Comparison of ENCODE assay signal across 11 cellular contexts in the genomic region with DNA sequence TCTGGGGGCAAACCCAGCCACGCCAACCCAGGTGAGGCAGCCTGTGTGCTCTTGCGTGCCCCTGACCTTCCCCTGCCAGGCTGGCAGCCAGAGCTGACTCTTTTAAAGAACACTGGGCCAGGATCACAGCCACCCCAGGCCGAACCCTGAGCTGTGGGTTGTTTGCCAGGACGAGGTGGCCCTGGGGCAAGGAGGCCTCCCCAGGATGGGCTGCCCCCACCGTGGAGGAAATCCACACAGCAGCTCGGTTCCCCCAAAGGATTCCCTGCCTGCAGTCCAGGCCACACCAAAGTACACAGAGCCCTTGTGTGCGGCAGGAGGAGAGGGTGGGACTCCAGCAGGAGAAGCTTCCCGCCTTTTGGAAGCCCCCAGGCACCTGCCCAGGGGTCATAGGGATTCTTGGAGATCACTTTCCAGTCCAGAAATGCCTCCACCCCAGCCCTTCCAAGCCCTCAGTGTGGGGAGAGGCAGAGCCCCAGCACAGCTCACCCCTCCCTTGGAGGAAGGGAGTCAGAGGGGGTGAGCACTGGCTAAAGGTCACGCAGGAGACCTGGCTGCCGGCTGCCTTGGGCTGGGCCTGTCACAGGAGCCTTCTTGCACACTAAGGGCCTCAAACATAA.
DNase-seq lines count a peak whose midpoint lies in the region; ATAC-seq and TF ChIP-seq lines count a peak whose summit lies in the region.
"Had no signal": no experiment of that assay in that cellular context is flagged by ENCODE, and none has a peak within 500 bp of the region (broad histone marks: within the 10 kb centered on the region; RNA-seq: fewer than 3 reads in every experiment).

No MANE protein-coding gene starts in this region.

- H3K27ac ChIP-seq in endodermal cell (ENCODE audit: low read depth, low read length) (peak overlapping the region; percentile 82), muscle layer of colon (ENCODE audit: low read depth, low read length) (peak overlapping the region; percentile 56), transverse colon (peak overlapping the region; percentile 81 to 91 (median 87))

- intact Hi-C loops in transverse colon (cut with DNase I; ENCODE audit: low total_unique reads): no loop called here

- H3K4me1 ChIP-seq in endodermal cell (ENCODE audit: control insufficient read depth, insufficient read depth, low read length) (no peaks in the 10 kb centered on the region), muscle layer of colon (ENCODE audit: insufficient read depth, low read length) (peaks cover 40% of the 10 kb centered on the region), transverse colon (peaks cover 28 to 83% (median 61%) of the 10 kb centered on the region in 4 donors)

- no peak for TF ChIP-seq CTCF in endodermal cell (conservative IDR thresholded peaks at IDR 0.05)
- TF ChIP-seq CTCF in transverse colon (IDR thresholded peaks at IDR 0.05): no peak

- H3K36me3 ChIP-seq in endodermal cell (ENCODE audit: control insufficient read depth, insufficient read depth, low read length): no peaks in the 10 kb centered on the region
- H3K36me3 ChIP-seq in muscle layer of colon (ENCODE audit: insufficient read depth, low read length): no peaks in the 10 kb centered on the region
- no peaks in the 10 kb centered on the region for H3K36me3 ChIP-seq in transverse colon
- H3K36me3 ChIP-seq: tibial artery had no signal

- no peak overlapping the region for H3K4me3 ChIP-seq in endodermal cell (ENCODE audit: low read length)
- H3K4me3 ChIP-seq in muscle layer of colon (ENCODE audit: low read depth in 1 of 2, low read length in 2 of 2): no peak overlapping the region
- no peak overlapping the region for H3K4me3 ChIP-seq in transverse colon
- H3K4me3 ChIP-seq: tibial artery had no signal

- TF ChIP-seq POLR2A in transverse colon (IDR thresholded peaks at IDR 0.05): no peak

- peaks cover 3% of the 10 kb centered on the region for H3K27me3 Mint-ChIP-seq in endodermal cell (ENCODE audit: insufficient read depth)
- H3K27me3 Mint-ChIP-seq in natural killer cell treated with Interleukin-12 subunit alpha and Interleukin-12 subunit beta and Interleukin-15 and Interleukin-18, amount 100 ng/mL, for 72 hours: peaks cover 11 to 13% of the 10 kb centered on the region in 2 donors

- H3K27ac Mint-ChIP-seq in endodermal cell: no peak overlapping the region
- H3K27ac Mint-ChIP-seq in natural killer cell treated with Interleukin-12 subunit alpha and Interleukin-12 subunit beta and Interleukin-15 and Interleukin-18, amount 100 ng/mL, for 72 hours: no peak overlapping the region
- H3K27ac Mint-ChIP-seq: activated naive CD4-positive, alpha-beta T cell treated with anti-CD3 and anti-CD28 coated beads for 36 hours had no signal

- H3K9ac ChIP-seq in endodermal cell (ENCODE audit: extremely low read depth, low read length, poor library complexity, severe bottlenecking) (no peak overlapping the region), muscle layer of colon (ENCODE audit: low read length) (no peak overlapping the region)

- no peaks in the 10 kb centered on the region for H3K27me3 ChIP-seq in endodermal cell (ENCODE audit: control insufficient read depth, insufficient read depth, low read length, poor library complexity, severe bottlenecking)
- no peaks in the 10 kb centered on the region for H3K27me3 ChIP-seq in muscle layer of colon (ENCODE audit: control insufficient read depth in 1 of 2, insufficient read depth in 2 of 2, low read length in 2 of 2)
- no peaks in the 10 kb centered on the region for H3K27me3 ChIP-seq in transverse colon
- H3K27me3 ChIP-seq: tibial artery had no signal

- 88 to 90% methylated on average over 4 to 10 of the region's 10 CpGs for WGBS in endodermal cell (ENCODE audit: insufficient coverage in 1 of 2, insufficient read length in 1 of 2), 2 experiments
- 58% methylated on average over 10 of the region's 10 CpGs; no CpG with 5 or more reads in 1 of the 2 donors for WGBS in transverse colon (ENCODE audit: low coverage in 1 of 2), 2 donors

- H3K9me3 ChIP-seq in endodermal cell (ENCODE audit: control insufficient read depth, low read length) (no peaks in the 10 kb centered on the region), muscle layer of colon (ENCODE audit: low read length) (no peaks in the 10 kb centered on the region), transverse colon (no peaks in the 10 kb centered on the region)
- H3K9me3 ChIP-seq: tibial artery had no signal

- in situ Hi-C loops in transverse colon (cut with MboI; ENCODE audit: low pct_ligation_motif_present in 1 of 4, low pct_unique_long_range_greater_than_20kb in 1 of 4, low sequenced_read_pairs in 3 of 4): no loop called here

- H3K4me1 Mint-ChIP-seq in endodermal cell: peaks cover 18% of the 10 kb centered on the region
- peaks cover 2 to 5% of the 10 kb centered on the region in 2 donors for H3K4me1 Mint-ChIP-seq in natural killer cell treated with Interleukin-12 subunit alpha and Interleukin-12 subunit beta and Interleukin-15 and Interleukin-18, amount 100 ng/mL, for 72 hours (ENCODE audit: low read depth in 2 of 2)

- no peak for ATAC-seq in natural killer cell treated with Interleukin-12 subunit alpha and Interleukin-12 subunit beta and Interleukin-15 and Interleukin-18, amount 100 ng/mL, for 72 hours
- no peak for ATAC-seq in HG03175 (IDR thresholded peaks at IDR 0.05; ENCODE audit: unreplicated experiment)
- ATAC-seq in stimulated activated naive CD8-positive, alpha-beta T cell treated with anti-CD3 and anti-CD28 coated beads, Interleukin-15, Interleukin-2, amounts not matched to agents 100 U/mL and 50 U/mL, for 24 hours: no peak

- no peaks in the 10 kb centered on the region for H3K36me3 Mint-ChIP-seq in endodermal cell (ENCODE audit: low read depth)
- H3K36me3 Mint-ChIP-seq in natural killer cell treated with Interleukin-12 subunit alpha and Interleukin-12 subunit beta and Interleukin-15 and Interleukin-18, amount 100 ng/mL, for 72 hours: no peaks in the 10 kb centered on the region

- TF ChIP-seq EP300 in transverse colon (IDR thresholded peaks at IDR 0.05; ENCODE audit: low read depth): no peak

- H3K4me3 Mint-ChIP-seq in endodermal cell: no peak overlapping the region
- no peak overlapping the region for H3K4me3 Mint-ChIP-seq in natural killer cell treated with Interleukin-12 subunit alpha and Interleukin-12 subunit beta and Interleukin-15 and Interleukin-18, amount 100 ng/mL, for 72 hours
- H3K4me3 Mint-ChIP-seq: activated naive CD4-positive, alpha-beta T cell treated with anti-CD3 and anti-CD28 coated beads for 36 hours had no signal

- no peaks in the 10 kb centered on the region for H3K9me3 Mint-ChIP-seq in endodermal cell
- no peaks in the 10 kb centered on the region for H3K9me3 Mint-ChIP-seq in natural killer cell treated with Interleukin-12 subunit alpha and Interleukin-12 subunit beta and Interleukin-15 and Interleukin-18, amount 100 ng/mL, for 72 hours
- H3K9me3 Mint-ChIP-seq: activated naive CD4-positive, alpha-beta T cell treated with anti-CD3 and anti-CD28 coated beads for 36 hours had no signal

- DNase-seq in NCI-H2171 treated with DMSO at 0.1 percent for 48 hours (lab: John Stamatoyannopoulos, UW) (peak; percentile 57), NCI-H2171 (lab: John Stamatoyannopoulos, UW) (no peak), endodermal cell (no peak), transverse colon (peak; percentile 66)
- no peak for DNase-seq in natural killer cell treated with Interleukin-12 subunit alpha and Interleukin-12 subunit beta and Interleukin-15 and Interleukin-18, amount 100 ng/mL, for 72 hours (ENCODE audit: low spot score)
- no peak for DNase-seq in stimulated activated naive CD8-positive, alpha-beta T cell treated with anti-CD3 and anti-CD28 coated beads, Interleukin-15, Interleukin-2, amounts not matched to agents 100 U/mL and 50 U/mL, for 24 hours
- DNase-seq: activated naive CD4-positive, alpha-beta T cell treated with anti-CD3 and anti-CD28 coated beads for 36 hours; central memory CD4-positive, alpha-beta T cell; tibial artery had no signal

Comparison
In these comparisons a context has a peak if more than half of its experiments do, and no peak if none do; other contexts are left out.
1. DNase-seq: peak in NCI-H2171 treated with DMSO at 0.1 percent for 48 hours (single experiment) and transverse colon (single experiment); none in NCI-H2171 (single experiment), endodermal cell (single experiment), natural killer cell treated with Interleukin-12 subunit alpha and Interleukin-12 subunit beta and Interleukin-15 and Interleukin-18, amount 100 ng/mL, for 72 hours (single experiment) and stimulated activated naive CD8-positive, alpha-beta T cell treated with anti-CD3 and anti-CD28 coated beads, Interleukin-15, Interleukin-2, amounts not matched to agents 100 U/mL and 50 U/mL, for 24 hours (single experiment).
2. Peak in every context shown above with its lines, with median percentiles within 50 percentile points of each other: H3K27ac ChIP-seq.